ENCODE assay signal across 26 cellular contexts in the genomic region with DNA sequence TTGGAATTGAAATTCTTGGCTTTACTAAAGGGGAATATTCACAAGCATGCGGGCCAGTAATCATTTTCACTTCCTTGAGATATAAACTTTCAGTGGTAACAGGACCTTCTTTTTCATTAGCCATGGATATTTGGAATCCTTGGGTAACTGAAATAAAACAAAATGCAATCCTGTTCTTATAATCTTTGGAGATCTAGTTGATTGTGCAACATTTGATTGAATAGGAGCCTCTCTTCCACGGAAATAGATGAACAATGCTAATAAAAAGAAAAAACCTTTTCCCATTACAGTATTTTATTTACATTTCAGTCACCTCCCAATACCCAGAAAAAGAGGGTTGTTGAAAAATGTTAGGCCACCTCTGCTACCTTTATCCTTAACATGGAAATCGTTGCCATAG.
DNase-seq lines count a peak whose midpoint lies in the region; ATAC-seq, FAIRE-seq and TF ChIP-seq lines count a peak whose summit lies in the region.
"Had no signal": no experiment of that assay in that cellular context is flagged by ENCODE, and none has a peak within 500 bp of the region (broad histone marks: within the 10 kb centered on the region; RNA-seq: fewer than 3 reads in every experiment).

No MANE protein-coding gene starts in this region.

- no peak for TF ChIP-seq EP300 in H1 (IDR thresholded peaks at IDR 0.05; ENCODE audit: borderline replicate concordance in 1 of 2, low read depth in 2 of 2, low read length in 2 of 2)

- no peak overlapping the region for H3K4me3 ChIP-seq in IMR-90 (ENCODE audit: insufficient read depth, low read depth, low read length)
- H3K4me3 ChIP-seq in Karpas-422 (ENCODE audit: low read length), result no peak overlapping the region
- no peak overlapping the region for H3K4me3 ChIP-seq in H1 (ENCODE audit: extremely low read depth in 1 of 4, insufficient read depth in 2 of 4, low read depth in 3 of 4, low read length in 4 of 4)
- no peak overlapping the region for H3K4me3 ChIP-seq in HAP-1
- H3K4me3 ChIP-seq: BLaER1, GM12878 had no signal

- BruUV-seq in IMR-90 (replicated peaks; lab: Mats Ljungman, UMichigan), result no TSS peak

- dilution Hi-C loops in IMR-90 (cut with HindIII; ENCODE audit: low sequenced_read_pairs, unreplicated experiment), result no loop called here

- H2AK9ac ChIP-seq in IMR-90 (replicated peaks; ENCODE audit: low read depth, low read length, poor library complexity), result no peak overlapping the region

- no peak overlapping the region for H2BK15ac ChIP-seq in IMR-90 (ENCODE audit: low read depth, low read length)
- no peak overlapping the region for H2BK15ac ChIP-seq in H1 (ENCODE audit: low read length)

- H3K79me2 ChIP-seq in Karpas-422 (ENCODE audit: low read length) (no peaks in the 10 kb centered on the region), H1 (ENCODE audit: control insufficient read depth in 1 of 2, insufficient read depth in 2 of 2, low read length in 2 of 2) (no peaks in the 10 kb centered on the region)

- H4K91ac ChIP-seq in IMR-90 (ENCODE audit: insufficient read depth, low read depth, low read length) (no peak overlapping the region), H1 (replicated peaks; ENCODE audit: insufficient read length, low read length) (no peak overlapping the region)

- H3K9me1 ChIP-seq in IMR-90 (ENCODE audit: insufficient read depth, low read length), result no peaks in the 10 kb centered on the region; the same call in 1 of the 2 replicates

- H3K27me3 ChIP-seq in IMR-90 (ENCODE audit: control insufficient read depth, insufficient read depth, low read length) (no peaks in the 10 kb centered on the region), Karpas-422 (ENCODE audit: low read length) (no peaks in the 10 kb centered on the region), H1 (replicated peaks in 1 of 4; ENCODE audit: control insufficient read depth in 3 of 4, extremely low read depth in 1 of 4, insufficient read depth in 3 of 4, low read length in 3 of 4) (no peaks in the 10 kb centered on the region), HAP-1 (ENCODE audit: low read depth) (no peaks in the 10 kb centered on the region)
- H3K27me3 ChIP-seq: BE2C, BLaER1 had no signal

- no peak overlapping the region for H4K5ac ChIP-seq in IMR-90 (ENCODE audit: low read depth, low read length)
- H4K5ac ChIP-seq in H1 (ENCODE audit: insufficient read length, low read depth, low read length), result no peak overlapping the region

- in situ Hi-C loops in IMR-90 (cut with MboI; ENCODE audit: low sequenced_read_pairs) (no loop called here), HAP-1 (cut with MboI; ENCODE audit: low sequenced_read_pairs) (no loop called here)

- no peak overlapping the region for H2BK12ac ChIP-seq in H1 (ENCODE audit: low read depth, low read length)

- H2AFZ ChIP-seq in IMR-90 (replicated peaks; ENCODE audit: low read length, poor library complexity) (no peak overlapping the region), Karpas-422 (ENCODE audit: low read length) (peak overlapping the region; percentile 35; the same call in 1 of the 2 replicates), H1 (ENCODE audit: low read length) (no peak overlapping the region)

- H4K8ac ChIP-seq in IMR-90 (ENCODE audit: low read depth in 2 of 2, low read length in 2 of 2) (no peak overlapping the region), H1 (ENCODE audit: extremely low read depth, insufficient read depth, low read length) (no peak overlapping the region)

- H3K4me2 ChIP-seq in IMR-90 (ENCODE audit: low read depth, low read length) (no peak overlapping the region), Karpas-422 (ENCODE audit: low read depth, low read length, poor library complexity, severe bottlenecking) (no peak overlapping the region), H1 (ENCODE audit: insufficient read depth in 1 of 2, low read depth in 2 of 2, low read length in 2 of 2) (no peak overlapping the region)
- H3K4me2 ChIP-seq: BLaER1 had no signal

- H3K56ac ChIP-seq in IMR-90 (ENCODE audit: extremely low read depth, insufficient read depth, low read length) (no peak overlapping the region), H1 (replicated peaks; ENCODE audit: insufficient read length, low read depth, low read length) (no peak overlapping the region)

- H3K23me2 ChIP-seq in H1 (ENCODE audit: low read depth, low read length), result no peaks in the 10 kb centered on the region

- H3K4me1 ChIP-seq in IMR-90 (ENCODE audit: control insufficient read depth, insufficient read depth, low read length) (peaks cover 8% of the 10 kb centered on the region), Karpas-422 (ENCODE audit: low read length) (peaks cover 14% of the 10 kb centered on the region), H1 (replicated peaks in 1 of 4; ENCODE audit: control insufficient read depth in 3 of 4, insufficient read depth in 4 of 4, low read length in 3 of 4) (no peaks in the 10 kb centered on the region), HAP-1 (no peaks in the 10 kb centered on the region)
- H3K4me1 ChIP-seq: BE2C had no signal

- TF ChIP-seq POLR2A in IMR-90 (IDR thresholded peaks at IDR 0.05; ENCODE audit: low read depth, low read length) (no peak), H1 (IDR thresholded peaks at IDR 0.05; ENCODE audit: control extremely low read depth in 1 of 2, low read depth in 2 of 2, low read length in 2 of 2) (no peak)

- ATAC-seq in IMR-90 (ENCODE audit: low read depth), result no peak
- ATAC-seq: GM12878 had no signal

- no peaks in the 10 kb centered on the region for H3K9me3 ChIP-seq in IMR-90 (ENCODE audit: control insufficient read depth, insufficient read depth, low read length)
- no peaks in the 10 kb centered on the region for H3K9me3 ChIP-seq in Karpas-422 (ENCODE audit: low read length)
- H3K9me3 ChIP-seq in H1 (ENCODE audit: insufficient read depth in 2 of 2, low read depth in 1 of 2, low read length in 1 of 2), result no peaks in the 10 kb centered on the region
- H3K9me3 ChIP-seq in HAP-1, result no peaks in the 10 kb centered on the region
- H3K9me3 ChIP-seq: BE2C had no signal

- H3K4ac ChIP-seq in IMR-90 (ENCODE audit: low read depth, low read length) (no peak overlapping the region), H1 (replicated peaks; ENCODE audit: insufficient read length, low read depth, low read length) (no peak overlapping the region)

- CTCF ChIA-PET in IMR-90 (lab: Yijun Ruan, JAX) (interaction anchor here (0.6 kb wide), 1 partner anchor 112 kb away, joined by 6 read pairs; no protein-coding TSS in a partner anchor), H1 (lab: Charles Lee; ENCODE audit: partially characterized antibody) (no interaction called here)

- H2BK5ac ChIP-seq in IMR-90 (ENCODE audit: low read depth, low read length, poor library complexity, severe bottlenecking) (no peak overlapping the region), H1 (ENCODE audit: low read depth, low read length) (no peak overlapping the region)

- no peak overlapping the region for H2BK20ac ChIP-seq in IMR-90 (ENCODE audit: low read depth, low read length)
- H2BK20ac ChIP-seq in H1 (ENCODE audit: low read length), result no peak overlapping the region

- H3K23ac ChIP-seq in IMR-90 (ENCODE audit: low read depth, low read length), result no peak overlapping the region
- H3K23ac ChIP-seq in H1 (ENCODE audit: insufficient read length), result no peak overlapping the region

- no peak overlapping the region for H3K27ac ChIP-seq in IMR-90 (ENCODE audit: insufficient read depth, low read length)
- no peak overlapping the region for H3K27ac ChIP-seq in Karpas-422 (ENCODE audit: low read length)
- no peak overlapping the region for H3K27ac ChIP-seq in H1 (ENCODE audit: low read depth, low read length)
- H3K27ac ChIP-seq: BLaER1 had no signal

- H3K9ac ChIP-seq in IMR-90 (ENCODE audit: low read depth, low read length) (no peak overlapping the region), Karpas-422 (ENCODE audit: low read length) (no peak overlapping the region), H1 (replicated peaks in 1 of 4; ENCODE audit: extremely low read depth in 1 of 4, low read depth in 3 of 4, low read length in 3 of 4) (no peak overlapping the region)
- H3K9ac ChIP-seq: BLaER1 had no signal

- H2BK120ac ChIP-seq in IMR-90 (ENCODE audit: low read depth, low read length) (no peak overlapping the region), H1 (replicated peaks; ENCODE audit: low read depth, low read length) (no peak overlapping the region)

- no peaks in the 10 kb centered on the region for H3K9me2 ChIP-seq in Karpas-422 (replicated peaks; ENCODE audit: insufficient read depth, low read length)

- TF ChIP-seq RAD21 in IMR-90 (IDR thresholded peaks at IDR 0.05; ENCODE audit: low read length), result no peak
- no peak for TF ChIP-seq RAD21 in H1 (IDR thresholded peaks at IDR 0.05 in 1 of 2, conservative IDR thresholded peaks at IDR 0.05 in 1 of 2; ENCODE audit: low read depth in 2 of 2, low read length in 2 of 2)

- H3K36me3 ChIP-seq in IMR-90 (ENCODE audit: control insufficient read depth, insufficient read depth, low read length) (no peaks in the 10 kb centered on the region), Karpas-422 (ENCODE audit: insufficient read depth, low read length) (no peaks in the 10 kb centered on the region), H1 (ENCODE audit: control insufficient read depth in 2 of 4, insufficient read depth in 4 of 4, low read length in 3 of 4) (no peaks in the 10 kb centered on the region), HAP-1 (replicated peaks) (no peaks in the 10 kb centered on the region)
- H3K36me3 ChIP-seq: BE2C, BLaER1 had no signal

- TF ChIP-seq CTCF in IMR-90 (conservative IDR thresholded peaks at IDR 0.05; ENCODE audit: low read depth, low read length) (no peak), H1 (IDR thresholded peaks at IDR 0.05; ENCODE audit: control extremely low read depth in 1 of 3, insufficient read depth in 1 of 3, low read depth in 1 of 3, low read length in 3 of 3) (no peak)

- no peak overlapping the region for H3K14ac ChIP-seq in IMR-90 (replicated peaks; ENCODE audit: low read depth, low read length)
- H3K14ac ChIP-seq in H1 (ENCODE audit: insufficient read length), result no peak overlapping the region

- H3K18ac ChIP-seq in IMR-90 (ENCODE audit: low read depth, low read length), result no peak overlapping the region
- H3K18ac ChIP-seq in H1 (ENCODE audit: extremely low read depth, low read length), result no peak overlapping the region

- H4K20me1 ChIP-seq in IMR-90 (ENCODE audit: insufficient read depth, low read length), result no peaks in the 10 kb centered on the region
- no peaks in the 10 kb centered on the region for H4K20me1 ChIP-seq in Karpas-422 (ENCODE audit: insufficient read depth, low read depth, low read length)
- H4K20me1 ChIP-seq in H1 (replicated peaks in 1 of 2; ENCODE audit: control insufficient read depth in 1 of 2, insufficient read depth in 2 of 2, low read length in 2 of 2), result no peaks in the 10 kb centered on the region
- H4K20me1 ChIP-seq: BLaER1 had no signal

- intact Hi-C loops in IMR-90 (cut with micrococcal nuclease), result no loop called here

- FAIRE-seq in H1 (lab: Jason Lieb, UNC), result no peak
- FAIRE-seq: A204.1, GM12878, GM12892, GM18507 had no signal

- POLR2A ChIA-PET in IMR-90 (lab: Charles Lee; ENCODE audit: unreplicated experiment), result no interaction called here
- POLR2A ChIA-PET in H1 (lab: Charles Lee; ENCODE audit: partially characterized antibody), result no interaction called here

- WGBS in IMR-90 (ENCODE audit: extremely low coverage in 2 of 2, insufficient read length in 1 of 2), 2 experiments, result no CpG with 5 or more reads among the region's 3 CpGs
- WGBS in H1 (ENCODE audit: extremely low coverage in 1 of 2, insufficient coverage in 1 of 2, insufficient read length in 1 of 2, insufficient replicate concordance in 2 of 2, low coverage in 1 of 2, low lambda C conversion rate in 2 of 2, missing lambda C conversion rate in 1 of 2), 2 experiments, result 71% methylated on average over 3 of the region's 3 CpGs; no CpG with 5 or more reads in 1 of the 2 experiments

- H2AK5ac ChIP-seq in IMR-90 (ENCODE audit: low read depth, low read length) (no peak overlapping the region), H1 (ENCODE audit: low read depth, low read length) (no peak overlapping the region)

- H3K79me1 ChIP-seq in IMR-90 (ENCODE audit: low read depth in 1 of 2, low read length in 2 of 2), result no peaks in the 10 kb centered on the region
- H3K79me1 ChIP-seq in H1 (ENCODE audit: low read depth, low read length), result no peaks in the 10 kb centered on the region

- DNase-seq in IMR-90, result no peak
- no peak for DNase-seq in Karpas-422
- no peak for DNase-seq in H1 (ENCODE audit: low read depth in 1 of 2, low spot score in 2 of 2)
- no peak for DNase-seq in pons (ENCODE audit: low spot score)
- no peak for DNase-seq in HAP-1 (ENCODE audit: low spot score in 2 of 2)
- no peak for DNase-seq in putamen (ENCODE audit: low spot score)
- DNase-seq: 8988T; ACHN; BE2C; C1 segment of cervical spinal cord; CD4-positive, alpha-beta memory T cell; CD4-positive, CD25-positive, alpha-beta regulatory T cell; CD8-positive, alpha-beta memory T cell; COR-L47; DMS 273 treated with DMSO at 0.1 percent for 48 hours; DMS153; DMS53; DMS79; DND-41; EL; GDM1 had no signal
